25 cellular contexts compared by ENCODE assay signal in genomic region chr3:166296179-166296783, GRCh38.
"Had no signal": no experiment of that assay in that cellular context is flagged by ENCODE, and none has a peak within 500 bp of the region (broad histone marks: within the 10 kb centered on the region; RNA-seq: fewer than 3 reads in every experiment).

No MANE protein-coding gene starts in this region.

- DNase-seq: hypothalamus; immature natural killer cell; left ventricle myocardium inferior; midbrain; mucosa of descending colon; naive thymus-derived CD4-positive, alpha-beta T cell; ovary; right lobe of liver; stimulated activated CD4-positive, alpha-beta T cell treated with anti-CD3 and anti-CD28 coated beads, Interleukin-1b, Interleukin-23, amount 100 ng/mL, for 48 hours; stimulated activated CD4-positive, alpha-beta T cell treated with anti-CD3 and anti-CD28 coated beads, Interleukin-2, amount 100 ng/mL, for 48 hours; stimulated activated naive B cell treated with anti-CD40 and anti-IgM and Interleukin-4, amounts not matched to agents 10 μg/mL and 1 μg/mL and 100 μg/mL, for 72 hours; stimulated activated naive CD8-positive, alpha-beta T cell treated with anti-CD3 and anti-CD28 coated beads, Interleukin-15, Interleukin-2, amounts not matched to agents 100 U/mL and 50 U/mL, for 24 hours; stomach; testis; thyroid gland; transverse colon; upper lobe of left lung had no signal

- H3K27ac ChIP-seq: left ventricle myocardium inferior, ovary, right atrium auricular region, right lobe of liver, stomach, testis, thyroid gland, transverse colon, upper lobe of left lung, vagina had no signal

- H3K36me3 ChIP-seq: left ventricle myocardium inferior, ovary, right atrium auricular region, right lobe of liver, stomach, thyroid gland, transverse colon, upper lobe of left lung, vagina had no signal

- H3K4me1 ChIP-seq: left ventricle myocardium inferior, right atrium auricular region, right lobe of liver, stomach, testis, thyroid gland, transverse colon, upper lobe of left lung, vagina had no signal

- FAIRE-seq: islet of Langerhans had no signal

- H3K4me3 ChIP-seq: left ventricle myocardium inferior, lung, mucosa of descending colon, ovary, right atrium auricular region, right lobe of liver, smooth muscle cell, stomach, testis, thyroid gland, transverse colon, upper lobe of left lung, vagina had no signal

- H3K9me3 ChIP-seq: left ventricle myocardium inferior, mucosa of descending colon, ovary, right atrium auricular region, right lobe of liver, stomach, testis, thyroid gland, transverse colon, upper lobe of left lung, vagina had no signal

- ATAC-seq: mucosa of descending colon; naive thymus-derived CD4-positive, alpha-beta T cell; natural killer cell treated with Interleukin-12 subunit alpha and Interleukin-12 subunit beta and Interleukin-15 and Interleukin-18, amount 100 ng/mL, for 72 hours; right lobe of liver; stimulated activated naive B cell treated with anti-CD40 and anti-IgM and Interleukin-4, amounts not matched to agents 10 μg/mL and 1 μg/mL and 100 μg/mL, for 72 hours; stimulated activated naive CD8-positive, alpha-beta T cell treated with anti-CD3 and anti-CD28 coated beads, Interleukin-15, Interleukin-2, amounts not matched to agents 100 U/mL and 50 U/mL, for 24 hours had no signal

- H3K4me1 Mint-ChIP-seq: immature natural killer cell; memory B cell; naive thymus-derived CD4-positive, alpha-beta T cell; stimulated activated naive B cell treated with anti-CD40 and anti-IgM and Interleukin-4, amounts not matched to agents 10 μg/mL and 1 μg/mL and 100 μg/mL, for 72 hours had no signal

- H3K4me2 ChIP-seq: smooth muscle cell had no signal

- H3K27me3 Mint-ChIP-seq: memory B cell; naive thymus-derived CD4-positive, alpha-beta T cell; natural killer cell treated with Interleukin-12 subunit alpha and Interleukin-12 subunit beta and Interleukin-15 and Interleukin-18, amount 100 ng/mL, for 72 hours; progenitor cell of endocrine pancreas; stimulated activated naive B cell treated with anti-CD40 and anti-IgM and Interleukin-4, amounts not matched to agents 10 μg/mL and 1 μg/mL and 100 μg/mL, for 72 hours had no signal

- H3K36me3 Mint-ChIP-seq: memory B cell; naive thymus-derived CD4-positive, alpha-beta T cell; stimulated activated naive B cell treated with anti-CD40 and anti-IgM and Interleukin-4, amounts not matched to agents 10 μg/mL and 1 μg/mL and 100 μg/mL, for 72 hours had no signal

- H3K27ac Mint-ChIP-seq: immature natural killer cell; memory B cell; naive thymus-derived CD4-positive, alpha-beta T cell; natural killer cell treated with Interleukin-12 subunit alpha and Interleukin-12 subunit beta and Interleukin-15 and Interleukin-18, amount 100 ng/mL, for 72 hours; progenitor cell of endocrine pancreas; stimulated activated naive B cell treated with anti-CD40 and anti-IgM and Interleukin-4, amounts not matched to agents 10 μg/mL and 1 μg/mL and 100 μg/mL, for 72 hours had no signal

- H3K4me3 Mint-ChIP-seq: immature natural killer cell; memory B cell; naive thymus-derived CD4-positive, alpha-beta T cell; natural killer cell treated with Interleukin-12 subunit alpha and Interleukin-12 subunit beta and Interleukin-15 and Interleukin-18, amount 100 ng/mL, for 72 hours; stimulated activated naive B cell treated with anti-CD40 and anti-IgM and Interleukin-4, amounts not matched to agents 10 μg/mL and 1 μg/mL and 100 μg/mL, for 72 hours had no signal

- H3K9me3 Mint-ChIP-seq: memory B cell had no signal

- H3K27me3 ChIP-seq: ovary, right atrium auricular region, right lobe of liver, stomach, testis, thyroid gland, transverse colon, upper lobe of left lung, vagina had no signal
